18 cellular contexts compared by ENCODE assay signal in the genomic region with DNA sequence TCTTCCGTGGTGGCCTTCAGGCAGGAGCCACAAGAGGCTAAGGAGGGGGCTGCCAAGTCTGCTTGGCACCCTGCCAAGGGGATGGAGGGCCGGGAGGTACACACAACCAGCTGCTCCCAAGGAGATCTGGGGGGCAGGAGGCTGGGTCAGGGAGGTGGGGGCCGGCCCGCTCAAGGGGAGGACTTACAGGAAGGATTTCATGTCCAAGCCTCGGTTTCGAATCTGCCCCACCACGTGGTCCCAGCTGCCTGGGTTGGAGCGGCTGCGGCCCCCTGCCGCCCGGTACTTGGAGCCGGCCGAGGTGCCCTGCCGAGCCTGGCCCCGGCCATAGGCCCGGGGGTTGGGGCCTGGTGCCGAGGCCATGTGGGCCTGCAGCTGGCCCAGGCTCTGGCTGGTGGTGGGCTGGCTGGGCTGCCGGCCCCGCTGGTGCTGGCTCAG. TPM values are rescaled to one million over a fixed set of nuclear protein-coding genes. Genes with fewer than 3 reads are reported as not detected.
A peak's percentile ranks its signal among the peaks of the same experiment; 100 is the strongest.
DNase-seq lines count a peak whose midpoint lies in the region; ATAC-seq and TF ChIP-seq lines count a peak whose summit lies in the region.
"Had no signal": no experiment of that assay in that cellular context is flagged by ENCODE, and none has a peak within 500 bp of the region (broad histone marks: within the 10 kb centered on the region; RNA-seq: fewer than 3 reads in every experiment).

No MANE protein-coding gene starts in this region.

- H3K9me1 ChIP-seq in IMR-90 (ENCODE audit: insufficient read depth, low read length), result no peaks in the 10 kb centered on the region

- no peak overlapping the region for H3K18ac ChIP-seq in IMR-90 (ENCODE audit: low read depth, low read length)

- 24% methylated on average over 12 of the region's 19 CpGs; no CpG with 5 or more reads in 1 of the 2 experiments for WGBS in IMR-90 (ENCODE audit: extremely low coverage in 2 of 2, insufficient read length in 1 of 2), 2 experiments

- H3K27me3 ChIP-seq in IMR-90 (ENCODE audit: control insufficient read depth, insufficient read depth, low read length) (peaks cover 15% of the 10 kb centered on the region), NT2/D1 (ENCODE audit: insufficient read depth, insufficient read length) (no peaks in the 10 kb centered on the region), iPS-15b (ENCODE audit: control insufficient read depth, insufficient read depth, low read length) (no peaks in the 10 kb centered on the region)
- H3K27me3 ChIP-seq: vagina had no signal

- no peak overlapping the region for H2BK15ac ChIP-seq in IMR-90 (ENCODE audit: low read depth, low read length)

- TF ChIP-seq POLR2A in IMR-90 (IDR thresholded peaks at IDR 0.05; ENCODE audit: low read depth, low read length), result no peak

- no peak overlapping the region for H3K56ac ChIP-seq in IMR-90 (ENCODE audit: extremely low read depth, insufficient read depth, low read length)

- no peaks in the 10 kb centered on the region for H4K20me1 ChIP-seq in IMR-90 (ENCODE audit: insufficient read depth, low read length)

- no peak overlapping the region for H3K14ac ChIP-seq in IMR-90 (replicated peaks; ENCODE audit: low read depth, low read length)

- no TSS peak for BruUV-seq in IMR-90 (replicated peaks; lab: Mats Ljungman, UMichigan)

- H3K4me1 ChIP-seq in IMR-90 (ENCODE audit: control insufficient read depth, insufficient read depth, low read length) (peaks cover 14% of the 10 kb centered on the region), NT2/D1 (ENCODE audit: insufficient read depth, insufficient read length) (peaks cover 42% of the 10 kb centered on the region), iPS-15b (ENCODE audit: control insufficient read depth, insufficient read depth, low read length) (peaks cover 3% of the 10 kb centered on the region)
- H3K4me1 ChIP-seq: left lung, vagina had no signal

- intact Hi-C loops in IMR-90 (cut with micrococcal nuclease), result no loop called here

- no peak overlapping the region for H3K9ac ChIP-seq in IMR-90 (ENCODE audit: low read depth, low read length)
- peak overlapping the region; percentile 77 for H3K9ac ChIP-seq in NT2/D1 (ENCODE audit: insufficient read length, low read depth)
- H3K9ac ChIP-seq in iPS-15b (ENCODE audit: low read depth, low read length), result peak overlapping the region; percentile 24

- H3K27ac ChIP-seq in C4-2B (peak overlapping the region; percentile 47), IMR-90 (ENCODE audit: insufficient read depth, low read length) (no peak overlapping the region)
- H3K27ac ChIP-seq: left lung, psoas muscle, vagina had no signal

- no peak overlapping the region for H2BK120ac ChIP-seq in IMR-90 (ENCODE audit: low read depth, low read length)

- peak overlapping the region; percentile 1; the same call in 1 of the 2 replicates for H3K4me2 ChIP-seq in IMR-90 (ENCODE audit: low read depth, low read length)

- DNase-seq in IMR-90 (no peak), NT2/D1 (ENCODE audit: low read depth, low spot score) (no peak), Kasumi-1 (lab: John Stamatoyannopoulos, UW) (no peak), left lobe of liver (ENCODE audit: low spot score) (no peak)
- DNase-seq in central memory CD4-positive, alpha-beta T cell, result no peak
- DNase-seq: activated naive CD4-positive, alpha-beta T cell treated with anti-CD3 and anti-CD28 coated beads for 36 hours; AML-193; effector memory CD4-positive, alpha-beta T cell; hippocampal formation; NCI-H526 treated with DMSO at 0.1 percent for 48 hours; psoas muscle; T-helper 2 cell had no signal

- H2BK5ac ChIP-seq in IMR-90 (ENCODE audit: low read depth, low read length, poor library complexity, severe bottlenecking), result no peak overlapping the region

- no peak overlapping the region for H4K91ac ChIP-seq in IMR-90 (ENCODE audit: insufficient read depth, low read depth, low read length)

- no peak overlapping the region for H3K4ac ChIP-seq in IMR-90 (ENCODE audit: low read depth, low read length)

- CTCF ChIA-PET in IMR-90 (lab: Yijun Ruan, JAX), result no interaction called here

- H2AK9ac ChIP-seq in IMR-90 (replicated peaks; ENCODE audit: low read depth, low read length, poor library complexity), result no peak overlapping the region

- TF ChIP-seq RAD21 in IMR-90 (IDR thresholded peaks at IDR 0.05; ENCODE audit: low read length), result no peak

- H4K8ac ChIP-seq in IMR-90 (ENCODE audit: low read depth in 2 of 2, low read length in 2 of 2), result no peak overlapping the region

- POLR2A ChIA-PET in IMR-90 (lab: Charles Lee; ENCODE audit: unreplicated experiment), result no interaction called here

- H2BK20ac ChIP-seq in IMR-90 (ENCODE audit: low read depth, low read length), result no peak overlapping the region

- H3K79me1 ChIP-seq in IMR-90 (ENCODE audit: low read depth in 1 of 2, low read length in 2 of 2), result no peaks in the 10 kb centered on the region

- no peak overlapping the region for H2AK5ac ChIP-seq in IMR-90 (ENCODE audit: low read depth, low read length)

- H3K36me3 ChIP-seq in IMR-90 (ENCODE audit: control insufficient read depth, insufficient read depth, low read length), result no peaks in the 10 kb centered on the region
- no peaks in the 10 kb centered on the region for H3K36me3 ChIP-seq in NT2/D1 (ENCODE audit: insufficient read depth, insufficient read length, low read length)
- no peaks in the 10 kb centered on the region for H3K36me3 ChIP-seq in iPS-15b (ENCODE audit: control insufficient read depth, insufficient read depth, low read length)
- H3K36me3 ChIP-seq: left lung, vagina had no signal

- H3K23ac ChIP-seq in IMR-90 (ENCODE audit: low read depth, low read length), result no peak overlapping the region

- no peak overlapping the region for H2AFZ ChIP-seq in IMR-90 (replicated peaks; ENCODE audit: low read length, poor library complexity)

- in situ Hi-C loops in IMR-90 (cut with MboI; ENCODE audit: low sequenced_read_pairs), result no loop called here

- H3K9me3 ChIP-seq in IMR-90 (ENCODE audit: control insufficient read depth, insufficient read depth, low read length), result no peaks in the 10 kb centered on the region
- no peaks in the 10 kb centered on the region; the same call in 1 of the 2 replicates for H3K9me3 ChIP-seq in NT2/D1 (ENCODE audit: insufficient read depth, low read length)
- H3K9me3 ChIP-seq in iPS-15b (ENCODE audit: control insufficient read depth, insufficient read depth, low read length), result no peaks in the 10 kb centered on the region
- H3K9me3 ChIP-seq: left lung, psoas muscle, vagina had no signal

- no peak; the same call in 1 of the 2 replicates for ATAC-seq in IMR-90 (ENCODE audit: low read depth)
- ATAC-seq in GM19467 (IDR thresholded peaks at IDR 0.05; ENCODE audit: unreplicated experiment), result no peak
- ATAC-seq in left lobe of liver, result no peak

- H4K5ac ChIP-seq in IMR-90 (ENCODE audit: low read depth, low read length), result no peak overlapping the region

- dilution Hi-C loops in IMR-90 (cut with HindIII; ENCODE audit: low sequenced_read_pairs, unreplicated experiment), result no loop called here

- TF ChIP-seq CTCF in C4-2B (conservative IDR thresholded peaks at IDR 0.05) (no peak), IMR-90 (conservative IDR thresholded peaks at IDR 0.05; ENCODE audit: low read depth, low read length) (no peak)

- H3K4me3 ChIP-seq in IMR-90 (ENCODE audit: insufficient read depth, low read depth, low read length) (no peak overlapping the region), NT2/D1 (ENCODE audit: insufficient read length, low read depth) (no peak overlapping the region), iPS-15b (ENCODE audit: low read depth, low read length) (no peak overlapping the region)
- H3K4me3 ChIP-seq: left lung, psoas muscle, vagina had no signal

TF ChIP-seq in IMR-90, 13 proteins besides CTCF, POLR2A, EP300 and RAD21 (continues in another document):
- TF ChIP-seq NFE2L2 (IDR thresholded peaks at IDR 0.05; ENCODE audit: low read depth, low read length) (no peak), MAFK (IDR thresholded peaks at IDR 0.05; ENCODE audit: low read depth, low read length) (no peak), RFX5 (IDR thresholded peaks at IDR 0.05; ENCODE audit: low read depth, low read length) (no peak), SMC3 (IDR thresholded peaks at IDR 0.05; ENCODE audit: low read depth, low read length) (no peak), CHD1 (IDR thresholded peaks at IDR 0.05; ENCODE audit: low read depth, low read length) (no peak), FOS (IDR thresholded peaks at IDR 0.05; ENCODE audit: low read depth, low read length) (no peak), BHLHE40 (IDR thresholded peaks at IDR 0.05; ENCODE audit: low read depth, low read length) (no peak), MAZ (IDR thresholded peaks at IDR 0.05; ENCODE audit: borderline replicate concordance, low read depth, low read length) (no peak), MXI1 (IDR thresholded peaks at IDR 0.05; ENCODE audit: borderline replicate concordance, low read depth, low read length) (no peak), RCOR1 (IDR thresholded peaks at IDR 0.05; ENCODE audit: insufficient replicate concordance, low read length) (no peak), CEBPB (IDR thresholded peaks at IDR 0.05; ENCODE audit: low read depth, low read length) (no peak)
- TF ChIP-seq, protein P1, sequence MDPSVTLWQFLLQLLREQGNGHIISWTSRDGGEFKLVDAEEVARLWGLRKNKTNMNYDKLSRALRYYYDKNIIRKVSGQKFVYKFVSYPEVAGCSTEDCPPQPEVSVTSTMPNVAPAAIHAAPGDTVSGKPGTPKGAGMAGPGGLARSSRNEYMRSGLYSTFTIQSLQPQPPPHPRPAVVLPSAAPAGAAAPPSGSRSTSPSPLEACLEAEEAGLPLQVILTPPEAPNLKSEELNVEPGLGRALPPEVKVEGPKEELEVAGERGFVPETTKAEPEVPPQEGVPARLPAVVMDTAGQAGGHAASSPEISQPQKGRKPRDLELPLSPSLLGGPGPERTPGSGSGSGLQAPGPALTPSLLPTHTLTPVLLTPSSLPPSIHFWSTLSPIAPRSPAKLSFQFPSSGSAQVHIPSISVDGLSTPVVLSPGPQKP (IDR thresholded peaks at IDR 0.05; ENCODE audit: borderline replicate concordance, low read depth, low read length), result no peak

RNA-seq across cellular contexts. Expression of a gene that starts 33.5 kb away (rescaled TPM):
- total RNA-seq in IMR-90 (2012; rRNA removed) (not detected in 2 replicates), left lobe of liver (not detected)
- not detected in 2 replicates for polyA plus RNA-seq in IMR-90 (2012; rRNA removed)
- polyA plus RNA-seq in IMR-90 (2012; cell fraction: cytosol; rRNA removed), result 0.02 TPM in 1 of 2 replicates, not detected in the other
- not detected in 2 replicates for polyA plus RNA-seq in IMR-90 (2012; cell fraction: nucleus; rRNA removed; ENCODE audit: low replicate concordance)
- total RNA-seq: activated naive CD4-positive, alpha-beta T cell treated with anti-CD3 and anti-CD28 coated beads for 36 hours; HT1080 had no signal

RNA-seq across cellular contexts. Expression of a gene that starts 38.8 kb away (rescaled TPM):
- total RNA-seq in IMR-90 (2012; rRNA removed), result under 0.01 TPM in 1 of 2 replicates, not detected in the other
- polyA plus RNA-seq in IMR-90 (2012; rRNA removed), result 0.19 and 0.26 TPM in 2 replicates
- polyA plus RNA-seq in IMR-90 (2012; cell fraction: cytosol; rRNA removed), result 0.10 and 0.29 TPM in 2 replicates
- polyA plus RNA-seq in IMR-90 (2012; cell fraction: nucleus; rRNA removed; ENCODE audit: low replicate concordance), result 0.53 and 0.90 TPM in 2 replicates
- total RNA-seq in left lobe of liver, result 65.6 TPM
- total RNA-seq: activated naive CD4-positive, alpha-beta T cell treated with anti-CD3 and anti-CD28 coated beads for 36 hours had no signal

Comparison
In these comparisons a context has a peak if more than half of its experiments do, and no peak if none do; other contexts are left out.
1. RNA of a gene that starts 38.8 kb away (total RNA-seq): 65.6 TPM in left lobe of liver (single experiment); under 0.01 TPM in IMR-90; every median in the first group is over 10 times any median in the second.